In genomic region chr4:15781427-15782095, GRCh38 we compare ENCODE assay signal across 10 cellular contexts. TPM values are rescaled to one million over a fixed set of nuclear protein-coding genes. Genes with fewer than 3 reads are reported as not detected.
DNase-seq lines count a peak whose midpoint lies in the region; ATAC-seq and TF ChIP-seq lines count a peak whose summit lies in the region.
"Had no signal": no experiment of that assay in that cellular context is flagged by ENCODE, and none has a peak within 500 bp of the region (broad histone marks: within the 10 kb centered on the region; RNA-seq: fewer than 3 reads in every experiment).

No MANE protein-coding gene starts in this region.

- peaks cover 19 to 30% of the 10 kb centered on the region in 2 donors for H3K4me1 Mint-ChIP-seq in effector memory CD8-positive, alpha-beta T cell (ENCODE audit: low read depth in 2 of 2)
- H3K4me1 Mint-ChIP-seq in endothelial cell (ENCODE audit: unreplicated experiment) = peaks cover 5% of the 10 kb centered on the region

- H3K27me3 Mint-ChIP-seq in effector memory CD8-positive, alpha-beta T cell = peaks cover 19 to 44% of the 10 kb centered on the region in 2 donors
- peaks cover 12% of the 10 kb centered on the region for H3K27me3 Mint-ChIP-seq in endothelial cell (ENCODE audit: unreplicated experiment)

- no peak for TF ChIP-seq POLR2A in NB4 (IDR thresholded peaks at IDR 0.05; ENCODE audit: extremely low read depth, insufficient read length)

- H3K4me3 Mint-ChIP-seq in effector memory CD8-positive, alpha-beta T cell = peak overlapping the region in 1 of 2 donors; percentile 38
- no peak overlapping the region for H3K4me3 Mint-ChIP-seq in endothelial cell (ENCODE audit: unreplicated experiment)

- no peak overlapping the region for H3K4me3 ChIP-seq in NB4 (ENCODE audit: low read depth, low read length)

- no peaks in the 10 kb centered on the region for H3K36me3 Mint-ChIP-seq in effector memory CD8-positive, alpha-beta T cell (ENCODE audit: insufficient read depth)
- H3K36me3 Mint-ChIP-seq in endothelial cell (ENCODE audit: low read depth, unreplicated experiment) = no peaks in the 10 kb centered on the region
- H3K36me3 Mint-ChIP-seq: brain had no signal

- peak overlapping the region in 1 of 2 donors; percentile 73 for H3K27ac Mint-ChIP-seq in effector memory CD8-positive, alpha-beta T cell
- no peak overlapping the region for H3K27ac Mint-ChIP-seq in endothelial cell (ENCODE audit: unreplicated experiment)
- H3K27ac Mint-ChIP-seq: brain had no signal

- H3K9me3 Mint-ChIP-seq in effector memory CD8-positive, alpha-beta T cell = no peaks in the 10 kb centered on the region
- H3K9me3 Mint-ChIP-seq in endothelial cell (ENCODE audit: unreplicated experiment) = no peaks in the 10 kb centered on the region

- peak; percentile 35 for DNase-seq in NB4 (ENCODE audit: low read depth)
- no peak for DNase-seq in effector memory CD8-positive, alpha-beta T cell
- DNase-seq in endothelial cell (ENCODE audit: low spot score) = no peak
- DNase-seq: substantia nigra had no signal

- TF ChIP-seq CTCF in NB4 (IDR thresholded peaks at IDR 0.05; ENCODE audit: low read depth, low read length) (no peak), endothelial cell (IDR thresholded peaks at IDR 0.05; ENCODE audit: unreplicated experiment) (no peak)

- ATAC-seq in GM18508 (IDR thresholded peaks at IDR 0.05; ENCODE audit: insufficient read depth, unreplicated experiment) = peak; percentile 26
- ATAC-seq in GM21619 (IDR thresholded peaks at IDR 0.05; ENCODE audit: unreplicated experiment) = peak; percentile 30
- peak; percentile 12 for ATAC-seq in effector memory CD8-positive, alpha-beta T cell (replicated peaks)
- ATAC-seq in HG02571 (IDR thresholded peaks at IDR 0.05; ENCODE audit: unreplicated experiment) = no peak
- ATAC-seq in HG03139 (IDR thresholded peaks at IDR 0.05; ENCODE audit: unreplicated experiment) = no peak
- ATAC-seq in HG03097 (IDR thresholded peaks at IDR 0.05; ENCODE audit: low FRiP score, unreplicated experiment) = no peak

RNA-seq across cellular contexts. Expression of gene CD38, which starts 3.4 kb away (rescaled TPM):
- total RNA-seq in endothelial cell (ENCODE audit: unreplicated experiment) = 0.15 TPM

Comparison
In these comparisons a context has a peak if more than half of its experiments do, and no peak if none do; other contexts are left out.
1. ATAC-seq: peak in GM18508 (single experiment), GM21619 (single experiment) and effector memory CD8-positive, alpha-beta T cell (single experiment); none in HG02571 (single experiment), HG03139 (single experiment) and HG03097 (single experiment).